In the genomic region with DNA sequence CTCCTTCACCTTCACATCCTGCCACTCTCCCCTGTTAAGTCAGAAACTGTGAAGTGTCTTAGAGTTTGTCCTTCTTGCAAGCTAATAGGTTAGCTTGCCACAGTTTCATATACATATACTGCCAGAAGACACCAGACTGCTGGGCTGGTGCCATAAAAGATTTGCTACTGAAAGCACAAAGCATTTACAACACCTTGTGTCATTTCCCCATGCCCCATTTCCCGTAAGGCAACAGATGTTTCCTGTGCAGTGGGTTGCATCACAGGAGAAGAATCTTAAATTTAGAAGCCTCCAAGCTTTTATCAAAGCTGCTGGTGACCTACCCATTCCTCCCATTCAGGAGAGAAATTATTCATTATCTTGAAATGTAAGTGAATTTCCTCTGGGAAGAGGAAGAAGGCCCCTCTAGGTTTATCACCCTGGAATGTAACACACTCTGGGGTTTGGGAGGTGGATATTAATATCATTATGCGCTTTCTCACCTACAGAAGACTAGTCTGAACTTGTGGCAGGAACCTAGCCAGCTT, we compare ENCODE assay signal across 8 cellular contexts. TPM values are rescaled to one million over a fixed set of nuclear protein-coding genes. Genes with fewer than 3 reads are reported as not detected.
DNase-seq lines count a peak whose midpoint lies in the region; ATAC-seq and TF ChIP-seq lines count a peak whose summit lies in the region.

No MANE protein-coding gene starts in this region.

- no peaks in the 10 kb centered on the region for H3K27me3 Mint-ChIP-seq in natural killer cell treated with Interleukin-12 subunit alpha and Interleukin-12 subunit beta and Interleukin-15 and Interleukin-18, amount 100 ng/mL, for 72 hours

- no peaks in the 10 kb centered on the region for H3K9me3 Mint-ChIP-seq in natural killer cell treated with Interleukin-12 subunit alpha and Interleukin-12 subunit beta and Interleukin-15 and Interleukin-18, amount 100 ng/mL, for 72 hours

- no peak overlapping the region for H3K4me3 ChIP-seq in H7 (ENCODE audit: insufficient read depth, low read depth, low read length)
- no peak overlapping the region for H3K4me3 ChIP-seq in prostate gland

- peaks cover 31% of the 10 kb centered on the region for H3K36me3 Mint-ChIP-seq in natural killer cell treated with Interleukin-12 subunit alpha and Interleukin-12 subunit beta and Interleukin-15 and Interleukin-18, amount 100 ng/mL, for 72 hours

- no peaks in the 10 kb centered on the region for H3K36me3 ChIP-seq in H7 (replicated peaks; ENCODE audit: control insufficient read depth, insufficient read depth, low read length)
- no peaks in the 10 kb centered on the region for H3K36me3 ChIP-seq in prostate gland

- TF ChIP-seq POLR2A in prostate gland (IDR thresholded peaks at IDR 0.05) = no peak

- ATAC-seq in natural killer cell treated with Interleukin-12 subunit alpha and Interleukin-12 subunit beta and Interleukin-15 and Interleukin-18, amount 100 ng/mL, for 72 hours = peak; percentile 95 to 96

- DNase-seq in GDM1 (lab: John Stamatoyannopoulos, UW) = peak; percentile 82
- DNase-seq in HCEC 1CT = peak; percentile 54
- DNase-seq in NCI-H2171 (lab: John Stamatoyannopoulos, UW) = peak; percentile 42
- peak; percentile 99 for DNase-seq in dermis blood vessel endothelial cell
- DNase-seq in natural killer cell treated with Interleukin-12 subunit alpha and Interleukin-12 subunit beta and Interleukin-15 and Interleukin-18, amount 100 ng/mL, for 72 hours (ENCODE audit: low spot score) = peak; percentile 88
- no peak for DNase-seq in GM19240 (ENCODE audit: insufficient read length, low spot score)
- no peak for DNase-seq in H7
- DNase-seq in prostate gland (ENCODE audit: low spot score) = no peak

- no peak overlapping the region for H3K27ac ChIP-seq in prostate gland

- intact Hi-C loops in prostate gland (cut with DNase I) = loop anchor here (10.0 kb wide), 2 partner anchors 95 to 215 kb away; no protein-coding TSS in a partner anchor

- H3K27ac Mint-ChIP-seq in natural killer cell treated with Interleukin-12 subunit alpha and Interleukin-12 subunit beta and Interleukin-15 and Interleukin-18, amount 100 ng/mL, for 72 hours = peak overlapping the region; percentile 92 to 94

- no peaks in the 10 kb centered on the region for H3K27me3 ChIP-seq in H7 (ENCODE audit: control insufficient read depth, insufficient read depth, low read length)
- no peaks in the 10 kb centered on the region for H3K27me3 ChIP-seq in prostate gland (replicated peaks; ENCODE audit: insufficient read depth)

- 72% methylated on average over 2 of the region's 2 CpGs for WGBS in prostate gland

- peaks cover 24 to 26% of the 10 kb centered on the region in 2 donors for H3K4me1 Mint-ChIP-seq in natural killer cell treated with Interleukin-12 subunit alpha and Interleukin-12 subunit beta and Interleukin-15 and Interleukin-18, amount 100 ng/mL, for 72 hours (ENCODE audit: low read depth in 2 of 2)

- H3K4me1 ChIP-seq in prostate gland (replicated peaks) = no peaks in the 10 kb centered on the region

- H3K4me3 Mint-ChIP-seq in natural killer cell treated with Interleukin-12 subunit alpha and Interleukin-12 subunit beta and Interleukin-15 and Interleukin-18, amount 100 ng/mL, for 72 hours = peak overlapping the region; percentile 78

- no peaks in the 10 kb centered on the region for H3K9me3 ChIP-seq in prostate gland

- TF ChIP-seq CTCF in prostate gland (IDR thresholded peaks at IDR 0.05) = no peak

RNA-seq across cellular contexts. Expression of a gene that starts 34.5 kb away (rescaled TPM):
- total RNA-seq in dermis blood vessel endothelial cell (19.3 and 27.1 TPM in 2 replicates), prostate gland (10 to 100 TPM in 1 of 2 donors, 1 to 10 TPM in 1; 6.2 to 12.0 TPM)
- total RNA-seq in natural killer cell treated with Interleukin-12 subunit alpha and Interleukin-12 subunit beta and Interleukin-15 and Interleukin-18, amount 100 ng/mL, for 72 hours = 10 to 100 TPM in 1 of 2 donors, 1 to 10 TPM in 1; 6.8 to 10.0 TPM
- 5.6 and 7.9 TPM in 2 replicates for total RNA-seq in H7 (2014; rRNA removed; shearing (Covaris generic))

Comparison
In these comparisons a context has a peak if more than half of its experiments do, and no peak if none do; other contexts are left out.
1. DNase-seq: peak in GDM1 (single experiment), HCEC 1CT (single experiment), NCI-H2171 (single experiment), dermis blood vessel endothelial cell (single experiment) and natural killer cell treated with Interleukin-12 subunit alpha and Interleukin-12 subunit beta and Interleukin-15 and Interleukin-18, amount 100 ng/mL, for 72 hours (single experiment); none in GM19240 (single experiment), H7 (single experiment) and prostate gland (single experiment).